Comparison of ENCODE assay signal across 8 cellular contexts in genomic region chr3:165642761-165643432, GRCh38.
DNase-seq lines count a peak whose midpoint lies in the region; ATAC-seq and TF ChIP-seq lines count a peak whose summit lies in the region.

No MANE protein-coding gene starts in this region.

- H3K4me3 Mint-ChIP-seq in activated CD8-positive, alpha-beta memory T cell treated with anti-CD3 and anti-CD28 coated beads, Interleukin-2, amount 10 ng/mL, durations not matched to agents 7 days and 5 days = no peak overlapping the region

- no peaks in the 10 kb centered on the region for H3K36me3 Mint-ChIP-seq in activated CD8-positive, alpha-beta memory T cell treated with anti-CD3 and anti-CD28 coated beads, Interleukin-2, amount 10 ng/mL, durations not matched to agents 7 days and 5 days

- H3K27me3 Mint-ChIP-seq in activated CD8-positive, alpha-beta memory T cell treated with anti-CD3 and anti-CD28 coated beads, Interleukin-2, amount 10 ng/mL, durations not matched to agents 7 days and 5 days = no peaks in the 10 kb centered on the region

- peaks cover 13% of the 10 kb centered on the region for H3K4me1 ChIP-seq in adipocyte (ENCODE audit: control insufficient read depth, insufficient read depth, low read length)

- DNase-seq in Right ventricle myocardium superior (no peak), cardiac septum (ENCODE audit: low spot score) (no peak), adipocyte (ENCODE audit: low read depth) (peak; percentile 85), inferior parietal cortex (ENCODE audit: extremely low spot score) (peak; percentile 49), NCI-H2107 treated with DMSO at 0.1 percent for 48 hours (lab: John Stamatoyannopoulos, UW; ENCODE audit: unreplicated experiment) (no peak), GM20000 (ENCODE audit: low spot score) (no peak), NCI-H187 treated with DMSO at 0.1 percent for 48 hours (lab: John Stamatoyannopoulos, UW) (no peak)
- DNase-seq in activated CD8-positive, alpha-beta memory T cell treated with anti-CD3 and anti-CD28 coated beads, Interleukin-2, amount 10 ng/mL, durations not matched to agents 7 days and 5 days = no peak

- peaks cover 4% of the 10 kb centered on the region for H3K9me3 ChIP-seq in adipocyte (ENCODE audit: control insufficient read depth, low read length)

- peaks cover 4% of the 10 kb centered on the region for H3K9me3 Mint-ChIP-seq in activated CD8-positive, alpha-beta memory T cell treated with anti-CD3 and anti-CD28 coated beads, Interleukin-2, amount 10 ng/mL, durations not matched to agents 7 days and 5 days (ENCODE audit: low read depth)

- H3K9ac ChIP-seq in adipocyte (ENCODE audit: low read length) = no peak overlapping the region

- TF ChIP-seq CTCF in GM20000 (IDR thresholded peaks at IDR 0.05; ENCODE audit: extremely low read depth, missing control alignments) = no peak

- CTCF ChIA-PET in activated CD8-positive, alpha-beta memory T cell treated with anti-CD3 and anti-CD28 coated beads, Interleukin-2, amount 10 ng/mL, durations not matched to agents 7 days and 5 days (lab: Charles Lee) = no interaction called here

- H3K4me1 Mint-ChIP-seq in activated CD8-positive, alpha-beta memory T cell treated with anti-CD3 and anti-CD28 coated beads, Interleukin-2, amount 10 ng/mL, durations not matched to agents 7 days and 5 days = no peaks in the 10 kb centered on the region

- intact Hi-C loops in Right ventricle myocardium superior (cut with DNase I) = no loop called here
- intact Hi-C loops in cardiac septum (cut with DNase I) = no loop called here

- ATAC-seq in Right ventricle myocardium superior (ENCODE audit: poor library complexity) = peak; percentile 74
- no peak for ATAC-seq in activated CD8-positive, alpha-beta memory T cell treated with anti-CD3 and anti-CD28 coated beads, Interleukin-2, amount 10 ng/mL, durations not matched to agents 7 days and 5 days

- H3K27me3 ChIP-seq in adipocyte (replicated peaks; ENCODE audit: control insufficient read depth, insufficient read depth, low read length) = no peaks in the 10 kb centered on the region

- peak overlapping the region; percentile 40 for H3K4me3 ChIP-seq in adipocyte (ENCODE audit: low read length)

- H3K27ac Mint-ChIP-seq in activated CD8-positive, alpha-beta memory T cell treated with anti-CD3 and anti-CD28 coated beads, Interleukin-2, amount 10 ng/mL, durations not matched to agents 7 days and 5 days = no peak overlapping the region

- no peaks in the 10 kb centered on the region for H3K36me3 ChIP-seq in adipocyte (ENCODE audit: control insufficient read depth, insufficient read depth, low read length, severe bottlenecking)

Comparison
In these comparisons a context has a peak if more than half of its experiments do, and no peak if none do; other contexts are left out.
1. DNase-seq: peak in adipocyte (single experiment) and inferior parietal cortex (single experiment); none in Right ventricle myocardium superior (single experiment), cardiac septum (single experiment), activated CD8-positive, alpha-beta memory T cell treated with anti-CD3 and anti-CD28 coated beads, Interleukin-2, amount 10 ng/mL, durations not matched to agents 7 days and 5 days (single experiment), NCI-H2107 treated with DMSO at 0.1 percent for 48 hours (single experiment), GM20000 (single experiment) and NCI-H187 treated with DMSO at 0.1 percent for 48 hours (single experiment).